Comparison of ENCODE assay signal across 1 cellular context in genomic region chr1:169312084-169312954, GRCh38.
TF ChIP-seq lines count a peak whose summit lies in the region.

No MANE protein-coding gene starts in this region.

TF ChIP-seq in K562, 482 proteins besides CTCF, POLR2A, EP300 and RAD21 (continued from another document and continues in another):
- TF ChIP-seq, protein P1, sequence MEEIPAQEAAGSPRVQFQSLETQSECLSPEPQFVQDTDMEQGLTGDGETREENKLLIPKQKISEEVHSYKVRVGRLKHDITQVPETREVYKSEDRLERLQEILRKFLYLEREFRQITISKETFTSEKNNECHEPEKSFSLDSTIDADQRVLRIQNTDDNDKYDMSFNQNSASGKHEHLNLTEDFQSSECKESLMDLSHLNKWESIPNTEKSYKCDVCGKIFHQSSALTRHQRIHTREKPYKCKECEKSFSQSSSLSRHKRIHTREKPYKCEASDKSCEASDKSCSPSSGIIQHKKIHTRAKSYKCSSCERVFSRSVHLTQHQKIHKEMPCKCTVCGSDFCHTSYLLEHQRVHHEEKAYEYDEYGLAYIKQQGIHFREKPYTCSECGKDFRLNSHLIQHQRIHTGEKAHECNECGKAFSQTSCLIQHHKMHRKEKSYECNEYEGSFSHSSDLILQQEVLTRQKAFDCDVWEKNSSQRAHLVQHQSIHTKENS (CRISPR knock-in tag; IDR thresholded peaks at IDR 0.05) = no peak
- TF ChIP-seq ETV5 (CRISPR knock-in tag; IDR thresholded peaks at IDR 0.05; ENCODE audit: low read depth) (no peak), ZNF133 (CRISPR knock-in tag; IDR thresholded peaks at IDR 0.05) (no peak), ZNF239 (CRISPR knock-in tag; IDR thresholded peaks at IDR 0.05) (no peak), TAF1 (IDR thresholded peaks at IDR 0.05; ENCODE audit: control insufficient read depth, extremely low read depth, insufficient read depth, low read length, severe bottlenecking) (no peak), CCAR2 (IDR thresholded peaks at IDR 0.05; ENCODE audit: low read depth, low read length) (no peak), NFATC3 (IDR thresholded peaks at IDR 0.05) (no peak; the same call in 1 of the 2 replicates), DNMT1 (IDR thresholded peaks at IDR 0.05) (no peak), SMAD4 (CRISPR knock-in tag; conservative IDR thresholded peaks at IDR 0.05) (peak; percentile 79), SAP30 (IDR thresholded peaks at IDR 0.05; ENCODE audit: borderline replicate concordance, insufficient read depth, low read depth, low read length, poor library complexity, severe bottlenecking) (no peak), ZC3H4 (CRISPR knock-in tag; IDR thresholded peaks at IDR 0.05; ENCODE audit: borderline replicate concordance) (no peak), DACH1 (IDR thresholded peaks at IDR 0.05; ENCODE audit: partially characterized antibody) (peak; percentile 72), TOE1 (IDR thresholded peaks at IDR 0.05; ENCODE audit: borderline replicate concordance) (peak; percentile 99), TOE1 (CRISPR knock-in tag; IDR thresholded peaks at IDR 0.05; ENCODE audit: borderline replicate concordance, low read depth) (no peak), PATZ1 (CRISPR knock-in tag; IDR thresholded peaks at IDR 0.05; ENCODE audit: borderline replicate concordance) (no peak), TCFL5 (CRISPR knock-in tag; conservative IDR thresholded peaks at IDR 0.05) (no peak), ZNF639 (CRISPR knock-in tag; conservative IDR thresholded peaks at IDR 0.05 in 1 of 2, IDR thresholded peaks at IDR 0.05 in 1 of 2) (peak in 1 of 2 experiments; percentile 54; a peak in 1 of 4 replicates), MBD1 (CRISPR knock-in tag; IDR thresholded peaks at IDR 0.05) (no peak), CC2D1A (IDR thresholded peaks at IDR 0.05) (peak; percentile 78), ZNF766 (CRISPR knock-in tag; conservative IDR thresholded peaks at IDR 0.05) (peak; percentile 84), BHLHE40 (IDR thresholded peaks at IDR 0.05; ENCODE audit: low read length) (peak; percentile 81), CREM (IDR thresholded peaks at IDR 0.05; ENCODE audit: low read depth) (peak; percentile 62), TCF3 (CRISPR knock-in tag; IDR thresholded peaks at IDR 0.05) (peak; percentile 75), ZKSCAN3 (CRISPR knock-in tag; IDR thresholded peaks at IDR 0.05) (no peak), NR2C1 (IDR thresholded peaks at IDR 0.05) (peak; percentile 52; the same call in 1 of the 2 replicates), NR2C1 (tag; IDR thresholded peaks at IDR 0.05) (peak; percentile 43; the same call in 1 of the 2 replicates), ZNF778 (CRISPR knock-in tag; IDR thresholded peaks at IDR 0.05) (no peak), POLR2G (IDR thresholded peaks at IDR 0.05; ENCODE audit: low read depth, low read length) (no peak), ZFPM2 (CRISPR knock-in tag; IDR thresholded peaks at IDR 0.05) (no peak), ZNF347 (CRISPR knock-in tag; IDR thresholded peaks at IDR 0.05; ENCODE audit: low read depth) (no peak), BCL6 (CRISPR knock-in tag; IDR thresholded peaks at IDR 0.05) (no peak), TEAD2 (tag; IDR thresholded peaks at IDR 0.05) (no peak), SRSF1 (IDR thresholded peaks at IDR 0.05; ENCODE audit: low read depth, low read length) (no peak), PTTG1 (tag; IDR thresholded peaks at IDR 0.05; ENCODE audit: low read depth) (no peak), U2AF2 (optimal IDR thresholded peaks at IDR 0.05; ENCODE audit: low read depth, low read length) (no peak), ID3 (CRISPR knock-in tag; IDR thresholded peaks at IDR 0.05) (no peak), ID3 (tag; IDR thresholded peaks at IDR 0.05) (peak; percentile 57; the same call in 1 of the 2 replicates), ZNF444 (CRISPR knock-in tag; IDR thresholded peaks at IDR 0.05) (no peak), POLR2AphosphoS2 (IDR thresholded peaks at IDR 0.05; ENCODE audit: low read length) (no peak), RFX1 (IDR thresholded peaks at IDR 0.05) (no peak), PRPF4 (IDR thresholded peaks at IDR 0.05; ENCODE audit: insufficient read depth, low read depth, low read length, poor library complexity, severe bottlenecking) (no peak)
- TF ChIP-seq, protein P2, sequence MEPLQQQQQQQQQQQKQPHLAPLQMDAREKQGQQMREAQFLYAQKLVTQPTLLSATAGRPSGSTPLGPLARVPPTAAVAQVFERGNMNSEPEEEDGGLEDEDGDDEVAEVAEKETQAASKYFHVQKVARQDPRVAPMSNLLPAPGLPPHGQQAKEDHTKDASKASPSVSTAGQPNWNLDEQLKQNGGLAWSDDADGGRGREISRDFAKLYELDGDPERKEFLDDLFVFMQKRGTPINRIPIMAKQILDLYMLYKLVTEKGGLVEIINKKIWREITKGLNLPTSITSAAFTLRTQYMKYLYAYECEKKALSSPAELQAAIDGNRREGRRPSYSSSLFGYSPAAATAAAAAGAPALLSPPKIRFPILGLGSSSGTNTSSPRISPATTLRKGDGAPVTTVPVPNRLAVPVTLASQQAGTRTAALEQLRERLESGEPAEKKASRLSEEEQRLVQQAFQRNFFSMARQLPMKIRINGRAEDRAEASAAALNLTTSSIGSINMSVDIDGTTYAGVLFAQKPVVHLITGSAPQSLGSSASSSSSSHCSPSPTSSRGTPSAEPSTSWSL (CRISPR knock-in tag; IDR thresholded peaks at IDR 0.05; ENCODE audit: borderline replicate concordance) = no peak
- TF ChIP-seq, protein P3, sequence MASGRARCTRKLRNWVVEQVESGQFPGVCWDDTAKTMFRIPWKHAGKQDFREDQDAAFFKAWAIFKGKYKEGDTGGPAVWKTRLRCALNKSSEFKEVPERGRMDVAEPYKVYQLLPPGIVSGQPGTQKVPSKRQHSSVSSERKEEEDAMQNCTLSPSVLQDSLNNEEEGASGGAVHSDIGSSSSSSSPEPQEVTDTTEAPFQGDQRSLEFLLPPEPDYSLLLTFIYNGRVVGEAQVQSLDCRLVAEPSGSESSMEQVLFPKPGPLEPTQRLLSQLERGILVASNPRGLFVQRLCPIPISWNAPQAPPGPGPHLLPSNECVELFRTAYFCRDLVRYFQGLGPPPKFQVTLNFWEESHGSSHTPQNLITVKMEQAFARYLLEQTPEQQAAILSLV (tag; IDR thresholded peaks at IDR 0.05) = no peak
- TF ChIP-seq, protein P4, sequence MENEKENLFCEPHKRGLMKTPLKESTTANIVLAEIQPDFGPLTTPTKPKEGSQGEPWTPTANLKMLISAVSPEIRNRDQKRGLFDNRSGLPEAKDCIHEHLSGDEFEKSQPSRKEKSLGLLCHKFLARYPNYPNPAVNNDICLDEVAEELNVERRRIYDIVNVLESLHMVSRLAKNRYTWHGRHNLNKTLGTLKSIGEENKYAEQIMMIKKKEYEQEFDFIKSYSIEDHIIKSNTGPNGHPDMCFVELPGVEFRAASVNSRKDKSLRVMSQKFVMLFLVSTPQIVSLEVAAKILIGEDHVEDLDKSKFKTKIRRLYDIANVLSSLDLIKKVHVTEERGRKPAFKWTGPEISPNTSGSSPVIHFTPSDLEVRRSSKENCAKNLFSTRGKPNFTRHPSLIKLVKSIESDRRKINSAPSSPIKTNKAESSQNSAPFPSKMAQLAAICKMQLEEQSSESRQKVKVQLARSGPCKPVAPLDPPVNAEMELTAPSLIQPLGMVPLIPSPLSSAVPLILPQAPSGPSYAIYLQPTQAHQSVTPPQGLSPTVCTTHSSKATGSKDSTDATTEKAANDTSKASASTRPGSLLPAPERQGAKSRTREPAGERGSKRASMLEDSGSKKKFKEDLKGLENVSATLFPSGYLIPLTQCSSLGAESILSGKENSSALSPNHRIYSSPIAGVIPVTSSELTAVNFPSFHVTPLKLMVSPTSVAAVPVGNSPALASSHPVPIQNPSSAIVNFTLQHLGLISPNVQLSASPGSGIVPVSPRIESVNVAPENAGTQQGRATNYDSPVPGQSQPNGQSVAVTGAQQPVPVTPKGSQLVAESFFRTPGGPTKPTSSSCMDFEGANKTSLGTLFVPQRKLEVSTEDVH (IDR thresholded peaks at IDR 0.05; ENCODE audit: low read depth, partially characterized antibody) = no peak
- TF ChIP-seq, protein P5, sequence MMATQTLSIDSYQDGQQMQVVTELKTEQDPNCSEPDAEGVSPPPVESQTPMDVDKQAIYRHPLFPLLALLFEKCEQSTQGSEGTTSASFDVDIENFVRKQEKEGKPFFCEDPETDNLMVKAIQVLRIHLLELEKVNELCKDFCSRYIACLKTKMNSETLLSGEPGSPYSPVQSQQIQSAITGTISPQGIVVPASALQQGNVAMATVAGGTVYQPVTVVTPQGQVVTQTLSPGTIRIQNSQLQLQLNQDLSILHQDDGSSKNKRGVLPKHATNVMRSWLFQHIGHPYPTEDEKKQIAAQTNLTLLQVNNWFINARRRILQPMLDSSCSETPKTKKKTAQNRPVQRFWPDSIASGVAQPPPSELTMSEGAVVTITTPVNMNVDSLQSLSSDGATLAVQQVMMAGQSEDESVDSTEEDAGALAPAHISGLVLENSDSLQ (IDR thresholded peaks at IDR 0.05) = peak; percentile 70
- TF ChIP-seq, protein P6, sequence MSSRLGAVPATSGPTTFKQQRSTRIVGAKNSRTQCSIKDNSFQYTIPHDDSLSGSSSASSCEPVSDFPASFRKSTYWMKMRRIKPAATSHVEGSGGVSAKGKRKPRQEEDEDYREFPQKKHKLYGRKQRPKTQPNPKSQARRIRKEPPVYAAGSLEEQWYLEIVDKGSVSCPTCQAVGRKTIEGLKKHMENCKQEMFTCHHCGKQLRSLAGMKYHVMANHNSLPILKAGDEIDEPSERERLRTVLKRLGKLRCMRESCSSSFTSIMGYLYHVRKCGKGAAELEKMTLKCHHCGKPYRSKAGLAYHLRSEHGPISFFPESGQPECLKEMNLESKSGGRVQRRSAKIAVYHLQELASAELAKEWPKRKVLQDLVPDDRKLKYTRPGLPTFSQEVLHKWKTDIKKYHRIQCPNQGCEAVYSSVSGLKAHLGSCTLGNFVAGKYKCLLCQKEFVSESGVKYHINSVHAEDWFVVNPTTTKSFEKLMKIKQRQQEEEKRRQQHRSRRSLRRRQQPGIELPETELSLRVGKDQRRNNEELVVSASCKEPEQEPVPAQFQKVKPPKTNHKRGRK (tag; IDR thresholded peaks at IDR 0.05) = no peak
- TF ChIP-seq, protein P7, sequence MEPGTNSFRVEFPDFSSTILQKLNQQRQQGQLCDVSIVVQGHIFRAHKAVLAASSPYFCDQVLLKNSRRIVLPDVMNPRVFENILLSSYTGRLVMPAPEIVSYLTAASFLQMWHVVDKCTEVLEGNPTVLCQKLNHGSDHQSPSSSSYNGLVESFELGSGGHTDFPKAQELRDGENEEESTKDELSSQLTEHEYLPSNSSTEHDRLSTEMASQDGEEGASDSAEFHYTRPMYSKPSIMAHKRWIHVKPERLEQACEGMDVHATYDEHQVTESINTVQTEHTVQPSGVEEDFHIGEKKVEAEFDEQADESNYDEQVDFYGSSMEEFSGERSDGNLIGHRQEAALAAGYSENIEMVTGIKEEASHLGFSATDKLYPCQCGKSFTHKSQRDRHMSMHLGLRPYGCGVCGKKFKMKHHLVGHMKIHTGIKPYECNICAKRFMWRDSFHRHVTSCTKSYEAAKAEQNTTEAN (CRISPR knock-in tag; IDR thresholded peaks at IDR 0.05) = no peak
- TF ChIP-seq, protein P8, sequence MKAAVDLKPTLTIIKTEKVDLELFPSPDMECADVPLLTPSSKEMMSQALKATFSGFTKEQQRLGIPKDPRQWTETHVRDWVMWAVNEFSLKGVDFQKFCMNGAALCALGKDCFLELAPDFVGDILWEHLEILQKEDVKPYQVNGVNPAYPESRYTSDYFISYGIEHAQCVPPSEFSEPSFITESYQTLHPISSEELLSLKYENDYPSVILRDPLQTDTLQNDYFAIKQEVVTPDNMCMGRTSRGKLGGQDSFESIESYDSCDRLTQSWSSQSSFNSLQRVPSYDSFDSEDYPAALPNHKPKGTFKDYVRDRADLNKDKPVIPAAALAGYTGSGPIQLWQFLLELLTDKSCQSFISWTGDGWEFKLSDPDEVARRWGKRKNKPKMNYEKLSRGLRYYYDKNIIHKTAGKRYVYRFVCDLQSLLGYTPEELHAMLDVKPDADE (conservative IDR thresholded peaks at IDR 0.05; ENCODE audit: control insufficient read depth, low read depth, low read length) = no peak
